Comparison of ENCODE assay signal across 10 cellular contexts in the genomic region with DNA sequence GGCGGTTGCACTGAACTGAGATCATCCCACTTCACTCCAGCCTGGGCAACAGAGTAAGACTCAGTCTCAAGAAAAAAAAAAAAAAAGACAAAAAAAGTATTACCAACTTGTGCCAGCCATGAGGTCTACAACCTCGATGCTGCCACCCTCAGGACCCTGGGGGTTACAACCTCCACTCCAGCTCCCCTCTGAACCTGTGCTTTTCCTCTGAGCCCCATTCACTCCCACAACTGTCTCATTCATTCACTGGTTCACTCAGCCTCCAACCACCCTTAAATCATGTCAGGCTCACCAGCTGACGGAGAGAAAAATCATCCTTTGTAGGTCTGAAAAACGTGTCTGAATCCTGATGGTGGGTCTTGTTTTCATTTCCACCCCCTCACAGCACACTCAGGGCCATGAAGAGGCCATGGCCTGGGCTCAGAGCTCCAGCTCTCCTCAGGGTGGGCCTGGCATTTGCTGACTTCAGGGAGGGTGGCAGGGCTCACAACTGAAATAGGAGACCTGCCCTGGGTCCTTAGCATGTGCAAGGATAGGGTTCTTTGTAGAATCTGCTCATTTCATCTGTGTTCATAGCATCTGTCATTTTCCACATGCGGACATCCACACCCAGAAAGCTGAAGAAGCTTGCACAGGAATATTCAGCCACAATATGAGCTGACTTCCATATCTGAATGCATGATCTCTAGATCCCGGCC. TPM values are rescaled to one million over a fixed set of nuclear protein-coding genes. Genes with fewer than 3 reads are reported as not detected.
DNase-seq lines count a peak whose midpoint lies in the region; ATAC-seq and TF ChIP-seq lines count a peak whose summit lies in the region.
"Had no signal": no experiment of that assay in that cellular context is flagged by ENCODE, and none has a peak within 500 bp of the region (broad histone marks: within the 10 kb centered on the region; RNA-seq: fewer than 3 reads in every experiment).

No MANE protein-coding gene starts in this region.

- no peaks in the 10 kb centered on the region for H3K36me3 ChIP-seq in prostate gland
- H3K36me3 ChIP-seq: BLaER1 treated with 17β-estradiol and CSF1 and Interleukin-3, amounts not matched to agents 10 nM and 100 nM had no signal

- peaks cover 11% of the 10 kb centered on the region for H3K27me3 ChIP-seq in prostate gland (replicated peaks; ENCODE audit: insufficient read depth)

- H3K9me3 Mint-ChIP-seq in activated naive CD8-positive, alpha-beta T cell treated with anti-CD3 and anti-CD28 coated beads for 36 hours, result no peaks in the 10 kb centered on the region

- no peak overlapping the region for H3K27ac Mint-ChIP-seq in activated naive CD8-positive, alpha-beta T cell treated with anti-CD3 and anti-CD28 coated beads for 36 hours

- intact Hi-C loops in prostate gland (cut with DNase I), result no loop called here

- H3K27me3 Mint-ChIP-seq in activated naive CD8-positive, alpha-beta T cell treated with anti-CD3 and anti-CD28 coated beads for 36 hours, result peaks cover 91% of the 10 kb centered on the region

- ATAC-seq in GM21423 (IDR thresholded peaks at IDR 0.05; ENCODE audit: unreplicated experiment), result no peak
- no peak for ATAC-seq in GM21447 (IDR thresholded peaks at IDR 0.05; ENCODE audit: unreplicated experiment)

- peaks cover 9% of the 10 kb centered on the region for H3K4me1 ChIP-seq in prostate gland (replicated peaks)

- H3K9me3 ChIP-seq in prostate gland, result no peaks in the 10 kb centered on the region

- peaks cover 18% of the 10 kb centered on the region for H3K4me1 Mint-ChIP-seq in activated naive CD8-positive, alpha-beta T cell treated with anti-CD3 and anti-CD28 coated beads for 36 hours

- TF ChIP-seq CTCF in prostate gland (IDR thresholded peaks at IDR 0.05), result no peak

- no peak overlapping the region for H3K27ac ChIP-seq in prostate gland
- H3K27ac ChIP-seq: BLaER1 treated with 17β-estradiol and CSF1 and Interleukin-3, amounts not matched to agents 10 nM and 100 nM had no signal

- H3K36me3 Mint-ChIP-seq in activated naive CD8-positive, alpha-beta T cell treated with anti-CD3 and anti-CD28 coated beads for 36 hours, result peaks cover 5% of the 10 kb centered on the region

- WGBS in prostate gland, result 75% methylated on average over 6 of the region's 6 CpGs

- H3K4me3 Mint-ChIP-seq in activated naive CD8-positive, alpha-beta T cell treated with anti-CD3 and anti-CD28 coated beads for 36 hours, result no peak overlapping the region

- DNase-seq in NCI-H345 (lab: John Stamatoyannopoulos, UW) (peak; percentile 7), NCI-H345 treated with DMSO at 0.1 percent for 48 hours (lab: John Stamatoyannopoulos, UW; ENCODE audit: unreplicated experiment) (no peak), NCI-H1105 treated with DMSO at 0.1 percent for 48 hours (lab: John Stamatoyannopoulos, UW) (peak; percentile 10), renal cortical epithelial cell (ENCODE audit: low read depth) (peak; percentile 14), prostate gland (ENCODE audit: low spot score) (no peak)
- peak; percentile 50 for DNase-seq in activated naive CD8-positive, alpha-beta T cell treated with anti-CD3 and anti-CD28 coated beads for 36 hours

- TF ChIP-seq POLR2A in prostate gland (IDR thresholded peaks at IDR 0.05), result no peak

- no peak overlapping the region for H3K4me3 ChIP-seq in prostate gland
- H3K4me3 ChIP-seq: BLaER1 treated with 17β-estradiol and CSF1 and Interleukin-3, amounts not matched to agents 10 nM and 100 nM had no signal

RNA-seq across cellular contexts. Expression of gene ULBP1, which starts 1.9 kb away (rescaled TPM):
- 1 to 10 TPM; 2.8 to 2.9 TPM for total RNA-seq in activated naive CD8-positive, alpha-beta T cell treated with anti-CD3 and anti-CD28 coated beads for 36 hours
- total RNA-seq in renal cortical epithelial cell (0.17 and 0.20 TPM in 2 replicates), prostate gland (1 to 10 TPM in 1 of 2 donors, not detected in 1; 2.8 TPM)

RNA-seq across cellular contexts. Expression of gene ULBP2, which starts 20.1 kb away (rescaled TPM):
- under 1 TPM; 0.43 to 0.62 TPM for total RNA-seq in activated naive CD8-positive, alpha-beta T cell treated with anti-CD3 and anti-CD28 coated beads for 36 hours
- total RNA-seq in renal cortical epithelial cell, result 8.2 and 14.4 TPM in 2 replicates
- total RNA-seq in prostate gland, result under 1 TPM; 0.32 to 0.40 TPM

RNA-seq across cellular contexts. Expression of gene RAET1G, which starts 39.0 kb away (rescaled TPM):
- not detected for total RNA-seq in activated naive CD8-positive, alpha-beta T cell treated with anti-CD3 and anti-CD28 coated beads for 36 hours
- 0.15 TPM in 1 of 2 replicates, not detected in the other for total RNA-seq in renal cortical epithelial cell
- total RNA-seq in prostate gland, result 1 to 10 TPM in 1 of 2 donors, not detected in 1; 4.4 TPM
- total RNA-seq: mononuclear cell had no signal

Comparison
In these comparisons a context has a peak if more than half of its experiments do, and no peak if none do; other contexts are left out.
1. DNase-seq: peak in NCI-H345 (single experiment), NCI-H1105 treated with DMSO at 0.1 percent for 48 hours (single experiment), activated naive CD8-positive, alpha-beta T cell treated with anti-CD3 and anti-CD28 coated beads for 36 hours (single experiment) and renal cortical epithelial cell (single experiment); none in NCI-H345 treated with DMSO at 0.1 percent for 48 hours (single experiment) and prostate gland (single experiment).